ENCODE assay signal across 20 cellular contexts in the genomic region with DNA sequence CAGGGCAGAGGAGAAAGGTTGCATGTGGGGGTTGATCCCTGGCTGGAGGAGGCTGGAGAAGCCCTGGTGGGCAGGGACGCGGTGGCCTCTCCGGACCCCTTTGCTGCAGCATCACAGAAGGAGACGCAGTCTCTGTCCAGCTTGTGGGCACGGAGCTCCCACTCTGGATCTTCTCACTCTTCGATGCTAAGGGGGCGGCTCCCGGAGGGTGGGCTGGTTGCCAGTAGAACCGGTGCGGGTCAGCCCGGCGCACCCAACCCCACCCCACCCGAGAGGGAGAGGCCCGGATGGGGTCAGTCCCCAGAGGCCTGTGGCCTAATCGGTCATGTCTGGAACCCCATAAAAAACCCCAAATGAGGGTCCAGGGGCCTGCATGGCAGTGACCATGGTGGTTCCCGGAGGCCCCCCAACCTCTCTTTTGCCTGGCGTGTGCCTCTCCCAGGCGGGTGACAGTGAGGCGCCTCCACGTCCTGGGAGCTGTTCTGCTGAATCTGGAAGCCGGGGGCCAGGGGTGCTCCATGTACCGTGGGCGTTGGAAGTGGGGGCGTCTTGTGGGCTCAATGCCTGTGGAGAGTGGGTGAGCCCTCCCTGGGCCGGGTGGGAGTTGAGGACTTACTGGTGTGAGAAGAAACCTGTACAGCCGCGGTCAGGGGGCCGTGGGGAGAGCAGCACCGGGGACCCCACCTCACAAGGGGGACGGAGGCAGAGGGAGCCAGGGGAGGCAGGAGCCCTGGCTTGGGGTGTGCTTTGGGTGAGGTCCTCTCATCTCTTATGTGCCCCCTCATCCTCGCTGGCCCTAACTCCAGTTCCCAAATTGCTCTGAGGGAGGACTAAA.
"Had no signal": no experiment of that assay in that cellular context is flagged by ENCODE, and none has a peak within 500 bp of the region (broad histone marks: within the 10 kb centered on the region; RNA-seq: fewer than 3 reads in every experiment).

No MANE protein-coding gene starts in this region.

- ATAC-seq: stimulated activated naive CD8-positive, alpha-beta T cell treated with anti-CD3 and anti-CD28 coated beads, Interleukin-15, Interleukin-2, amounts not matched to agents 100 U/mL and 50 U/mL, for 24 hours; WTC11 had no signal

- H3K4me3 Mint-ChIP-seq: activated naive CD8-positive, alpha-beta T cell; nephron; WTC11 had no signal

- H3K27me3 ChIP-seq: right lobe of liver, uterus had no signal

- H3K4me3 ChIP-seq: coronary artery, esophagus muscularis mucosa, right lobe of liver, smooth muscle cell, tibial artery, uterus had no signal

- H3K36me3 ChIP-seq: esophagus muscularis mucosa, right lobe of liver, tibial artery, uterus had no signal

- H3K4me1 Mint-ChIP-seq: nephron had no signal

- H3K27me3 Mint-ChIP-seq: activated naive CD8-positive, alpha-beta T cell had no signal

- H3K9me3 ChIP-seq: esophagus muscularis mucosa, right lobe of liver, tibial artery, uterus had no signal

- H3K27ac ChIP-seq: coronary artery, esophagus muscularis mucosa, right lobe of liver, tibial artery, uterus had no signal

- DNase-seq: activated naive CD4-positive, alpha-beta T cell; activated T-cell treated with anti-CD3 and anti-CD28 coated beads, Interleukin-2, amount 50 U/mL, for 1 hour; amniotic stem cell; cerebellar nuclear complex; hippocampal formation; kidney glomerular epithelial cell; mesenchymal stem cell; nucleus accumbens; stimulated activated CD4-positive, alpha-beta T cell treated with anti-CD3 and anti-CD28 coated beads, Interleukin-4, amount 100 ng/mL, for 1 hour; stimulated activated naive CD8-positive, alpha-beta T cell treated with anti-CD3 and anti-CD28 coated beads, Interleukin-15, Interleukin-2, amounts not matched to agents 100 U/mL and 50 U/mL, for 24 hours; T1000; uterus had no signal

- H3K4me1 ChIP-seq: uterus had no signal

- H3K9me3 Mint-ChIP-seq: nephron had no signal

- H3K27ac Mint-ChIP-seq: activated naive CD8-positive, alpha-beta T cell; nephron had no signal

- H3K36me3 Mint-ChIP-seq: activated naive CD8-positive, alpha-beta T cell; WTC11 had no signal
